17 cellular contexts compared by ENCODE assay signal in genomic region chr2:234967874-234968208, GRCh38.
"Had no signal": no experiment of that assay in that cellular context is flagged by ENCODE, and none has a peak within 500 bp of the region (broad histone marks: within the 10 kb centered on the region; RNA-seq: fewer than 3 reads in every experiment).

No MANE protein-coding gene starts in this region.

- DNase-seq: activated CD4-positive, alpha-beta T cell treated with anti-CD3 and anti-CD28 coated beads for 36 hours; activated CD4-positive, alpha-beta T cell treated with anti-CD3 and anti-CD28 coated beads, Interleukin-2, amount 50 U/mL, for 48 hours; activated gamma-delta T cell treated with Interleukin-2 at 50 U/mL for 16 hours; effector CD4-positive, alpha-beta T cell; gastrocnemius medialis; heart left ventricle; mesenchymal stem cell; naive thymus-derived CD8-positive, alpha-beta T cell; stimulated activated naive CD4-positive, alpha-beta T cell treated with Interleukin-2 at 50 U/mL for 16 hours; tibial artery had no signal

- ATAC-seq: activated CD4-positive, alpha-beta T cell treated with anti-CD3 and anti-CD28 coated beads for 36 hours; esophagus mucosa; gastrocnemius medialis; naive thymus-derived CD8-positive, alpha-beta T cell; WTC11 had no signal

- H3K4me3 Mint-ChIP-seq: activated CD4-positive, alpha-beta T cell treated with anti-CD3 and anti-CD28 coated beads for 36 hours; activated naive CD8-positive, alpha-beta T cell; activated T-helper 1 cell treated with anti-CD3 and anti-CD28 coated beads, Interleukin-12 subunit alpha, Interleukin-12 subunit beta, Interleukin-2, Interleukin-4 antibody, amounts not matched to agents 30 ng/mL and 10 ng/mL and 1 ng/mL, durations not matched to agents 14 hours and 24 hours and 36 hours; naive thymus-derived CD8-positive, alpha-beta T cell; T-helper 2 cell treated with Interferon-gamma antibody and Interleukin-4, amounts not matched to agents 5 μg/mL and 100 μg/mL, for 36 hours; WTC11 had no signal

- H3K36me3 ChIP-seq: gastrocnemius medialis, heart left ventricle, ovary, uterus had no signal

- H3K36me3 Mint-ChIP-seq: activated naive CD8-positive, alpha-beta T cell; naive thymus-derived CD8-positive, alpha-beta T cell had no signal

- H3K4me3 ChIP-seq: gastrocnemius medialis, heart left ventricle, ovary, tibial artery, uterus had no signal

- H3K27me3 ChIP-seq: gastrocnemius medialis, heart left ventricle, ovary, tibial artery, uterus had no signal

- H3K9me3 ChIP-seq: gastrocnemius medialis, heart left ventricle, ovary, tibial artery, uterus had no signal

- H3K27ac ChIP-seq: gastrocnemius medialis, heart left ventricle, ovary, tibial artery, uterus had no signal

- H3K9me3 Mint-ChIP-seq: activated T-helper 1 cell treated with anti-CD3 and anti-CD28 coated beads, Interleukin-12 subunit alpha, Interleukin-12 subunit beta, Interleukin-2, Interleukin-4 antibody, amounts not matched to agents 30 ng/mL and 10 ng/mL and 1 ng/mL, durations not matched to agents 14 hours and 24 hours and 36 hours; naive thymus-derived CD8-positive, alpha-beta T cell; T-helper 2 cell treated with Interferon-gamma antibody and Interleukin-4, amounts not matched to agents 5 μg/mL and 100 μg/mL, for 36 hours; WTC11 had no signal

- H3K4me1 Mint-ChIP-seq: activated CD4-positive, alpha-beta T cell treated with anti-CD3 and anti-CD28 coated beads for 36 hours had no signal

- H3K27ac Mint-ChIP-seq: activated CD4-positive, alpha-beta T cell treated with anti-CD3 and anti-CD28 coated beads for 36 hours; activated naive CD8-positive, alpha-beta T cell; activated T-helper 1 cell treated with anti-CD3 and anti-CD28 coated beads, Interleukin-12 subunit alpha, Interleukin-12 subunit beta, Interleukin-2, Interleukin-4 antibody, amounts not matched to agents 30 ng/mL and 10 ng/mL and 1 ng/mL, durations not matched to agents 14 hours and 24 hours and 36 hours; naive thymus-derived CD8-positive, alpha-beta T cell; T-helper 2 cell treated with Interferon-gamma antibody and Interleukin-4, amounts not matched to agents 5 μg/mL and 100 μg/mL, for 36 hours had no signal
